Comparison of ENCODE assay signal across 8 cellular contexts in the genomic region with DNA sequence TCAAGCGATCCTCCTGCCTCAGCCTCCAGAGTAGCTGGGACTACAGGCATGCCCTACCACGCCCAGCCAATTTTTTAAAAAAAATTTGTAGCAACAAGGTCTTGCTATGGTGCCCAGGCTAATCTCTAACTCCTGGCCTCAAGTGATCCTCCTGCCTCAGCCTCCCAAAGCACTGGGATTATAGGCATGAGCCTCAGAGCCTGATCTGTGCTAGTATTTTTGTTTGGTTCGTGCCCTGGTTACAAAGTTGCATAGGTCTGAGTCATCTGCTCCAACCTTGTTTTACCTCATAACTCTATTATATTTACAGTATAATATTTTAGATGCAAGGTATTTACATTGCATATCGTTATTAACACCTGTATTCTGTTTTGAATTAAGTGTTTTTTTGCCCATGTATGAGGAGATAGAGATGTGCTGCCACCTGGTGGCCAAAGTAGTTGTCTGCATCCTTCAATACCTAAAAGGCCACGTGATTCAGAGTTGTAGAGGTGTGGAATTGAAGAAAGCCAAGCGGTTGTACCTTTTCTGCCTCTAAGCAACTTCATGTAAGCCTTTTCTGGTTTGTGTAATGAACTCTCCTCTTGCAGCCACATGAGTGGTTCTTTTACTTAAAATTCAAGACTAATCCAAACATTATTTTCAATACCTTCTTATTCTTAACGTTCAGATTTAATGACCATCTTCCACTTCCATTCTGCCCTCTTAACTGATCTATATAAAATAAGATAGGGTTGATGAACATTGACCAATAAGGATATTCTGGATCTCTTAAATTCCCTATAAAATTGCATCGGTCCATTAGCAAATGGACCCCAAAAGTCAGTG. TPM values are rescaled to one million over a fixed set of nuclear protein-coding genes. Genes with fewer than 3 reads are reported as not detected.
DNase-seq lines count a peak whose midpoint lies in the region; ATAC-seq and TF ChIP-seq lines count a peak whose summit lies in the region.

No MANE protein-coding gene starts in this region.

- no peaks in the 10 kb centered on the region for H3K27me3 ChIP-seq in osteoblast (ENCODE audit: insufficient read depth, low read length)
- H3K27me3 ChIP-seq in thyroid gland = no peaks in the 10 kb centered on the region

- DNase-seq in COLO668 (lab: John Stamatoyannopoulos, UW; ENCODE audit: unreplicated experiment) (peak; percentile 86), LHCN-M2 (ENCODE audit: low read depth) (peak; percentile 67), RPMI7951 (ENCODE audit: low read depth) (peak; percentile 59), activated T-helper 1 cell treated with Interleukin-2 at 50 U/mL for 16 hours (ENCODE audit: low read depth) (peak; percentile 53), fibroblast of the aortic adventitia (ENCODE audit: low read depth) (peak; percentile 85), osteoblast (ENCODE audit: insufficient read length, low spot score, missing footprints) (peak; percentile 83), thyroid gland (peak; percentile 79 to 84)

- no peaks in the 10 kb centered on the region for H4K20me1 ChIP-seq in osteoblast (ENCODE audit: insufficient read depth, low read length)

- H3K36me3 ChIP-seq in osteoblast (ENCODE audit: insufficient read depth, low read length) (peaks cover 13% of the 10 kb centered on the region), thyroid gland (no peaks in the 10 kb centered on the region)

- intact Hi-C loops in thyroid gland (cut with DNase I) = loop anchor here (5.0 kb wide), 1 partner anchor 497 kb away; no protein-coding TSS in a partner anchor

- peak; percentile 63 for ATAC-seq in GM21423 (IDR thresholded peaks at IDR 0.05; ENCODE audit: unreplicated experiment)

- H3K4me1 ChIP-seq in osteoblast (ENCODE audit: insufficient read depth, low read length) (no peaks in the 10 kb centered on the region), thyroid gland (no peaks in the 10 kb centered on the region)

- H3K4me3 ChIP-seq in fibroblast of the aortic adventitia (ENCODE audit: low read depth, low read length) (no peak overlapping the region), osteoblast (ENCODE audit: insufficient read depth, low read length) (no peak overlapping the region), thyroid gland (replicated peaks in 1 of 3) (no peak overlapping the region)

- H3K79me2 ChIP-seq in osteoblast (ENCODE audit: insufficient read depth, low read length) = no peaks in the 10 kb centered on the region

- TF ChIP-seq POLR2A in thyroid gland (IDR thresholded peaks at IDR 0.05) = no peak

- no peak overlapping the region for H2AFZ ChIP-seq in osteoblast (ENCODE audit: low read length)

- H3K4me2 ChIP-seq in osteoblast (ENCODE audit: insufficient read depth, low read length) = no peak overlapping the region

- 60 to 61% methylated on average over 8 of the region's 8 CpGs for WGBS in thyroid gland, 2 donors

- H3K27ac ChIP-seq in osteoblast (ENCODE audit: low read depth, low read length) (no peak overlapping the region), thyroid gland (no peak overlapping the region)

- peak; percentile 76 for TF ChIP-seq CTCF in fibroblast of the aortic adventitia (IDR thresholded peaks at IDR 0.05; ENCODE audit: insufficient read depth, low read length)
- peak; percentile 82 for TF ChIP-seq CTCF in osteoblast (IDR thresholded peaks at IDR 0.05; ENCODE audit: extremely low read depth, low read depth, low read length)
- peak; percentile 82 to 93 (median 86) for TF ChIP-seq CTCF in thyroid gland (IDR thresholded peaks at IDR 0.05)

- no peaks in the 10 kb centered on the region for H3K9me3 ChIP-seq in osteoblast (ENCODE audit: low read depth, low read length)
- no peaks in the 10 kb centered on the region for H3K9me3 ChIP-seq in thyroid gland

RNA-seq across cellular contexts. Expression of gene CABYR, which starts 19.9 kb away (rescaled TPM):
- total RNA-seq in LHCN-M2 (2014; rRNA removed) (0.34 and 0.64 TPM in 2 replicates), fibroblast of the aortic adventitia (ENCODE audit: low replicate concordance) (4.6 and 7.3 TPM in 2 replicates), osteoblast (3.8 and 4.0 TPM in 2 replicates), thyroid gland (1 to 10 TPM in 2 of 4 donors, not detected in 2; 3.7 to 4.4 TPM)
- 0.98 TPM for polyA plus RNA-seq in LHCN-M2 (2012)
- total RNA-seq in RPMI7951 (2014; rRNA removed; shearing (Covaris generic)) = 9.7 and 15.6 TPM in 2 replicates
